8 cellular contexts compared by ENCODE assay signal in the genomic region with DNA sequence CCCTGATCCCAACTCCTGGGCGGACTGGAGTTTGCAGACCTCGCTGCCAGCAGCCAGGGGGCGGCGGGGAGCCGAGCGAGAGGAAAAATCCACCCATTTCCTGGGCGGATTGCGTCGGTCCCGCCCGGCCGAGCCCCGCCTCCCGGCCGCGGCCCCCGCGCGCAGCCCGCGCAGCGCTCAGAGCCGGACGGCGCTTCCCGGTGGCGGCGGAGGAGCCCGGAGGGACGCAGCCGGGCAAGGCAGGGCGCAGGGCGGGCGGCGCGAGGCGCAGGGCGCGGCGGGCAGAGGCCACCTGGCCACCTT. TPM values are rescaled to one million over a fixed set of nuclear protein-coding genes. Genes with fewer than 3 reads are reported as not detected.
A peak's percentile ranks its signal among the peaks of the same experiment; 100 is the strongest.
DNase-seq lines count a peak whose midpoint lies in the region; ATAC-seq and TF ChIP-seq lines count a peak whose summit lies in the region.

A gene (plus strand): TSS at position 180 of the 303 bp plus-strand sequence. CDS start 322 bp downstream, outside the sequence.

- peak; percentile 46 for TF ChIP-seq CTCF in astrocyte of the cerebellum (IDR thresholded peaks at IDR 0.05; ENCODE audit: low read depth, low read length, missing control alignments)
- TF ChIP-seq CTCF in gastrocnemius medialis (IDR thresholded peaks at IDR 0.05 in 4 of 5, conservative IDR thresholded peaks at IDR 0.05 in 1 of 5) = peak; percentile 58 to 87 (median 78)

- TF ChIP-seq POLR2A in gastrocnemius medialis (IDR thresholded peaks at IDR 0.05) = no peak

- peaks cover 0 to 5% (median 0%) of the 10 kb centered on the region in 3 donors for H3K9me3 Mint-ChIP-seq in T-cell

- H3K27ac ChIP-seq in iPS DF 6.9 (ENCODE audit: low read length) = no peak within 1 kb of the TSS
- peak within 1 kb of the TSS in 1 of 4 donors; percentile 43 for H3K27ac ChIP-seq in gastrocnemius medialis

- DNase-seq in DMS 273 (lab: John Stamatoyannopoulos, UW; ENCODE audit: unreplicated experiment) (peak; percentile 88), DMS 273 treated with DMSO at 0.1 percent for 48 hours (lab: John Stamatoyannopoulos, UW) (no peak), NCI-H2029 treated with DMSO at 0.1 percent for 48 hours (lab: John Stamatoyannopoulos, UW) (peak; percentile 2), astrocyte of the cerebellum (ENCODE audit: low read depth) (no peak), iPS DF 6.9 (ENCODE audit: low read depth, low spot score) (peak; percentile 47), gastrocnemius medialis (peak; percentile 26 to 52), T-cell (no peak)

- intact Hi-C loops in gastrocnemius medialis (cut with DNase I; ENCODE audit: low total_unique reads) = loop anchor here (2.0 to 5.0 kb wide), 3 partner anchors 50 to 97 kb away; no protein-coding TSS in a partner anchor

- H3K4me3 Mint-ChIP-seq in T-cell = peak within 1 kb of the TSS in 1 of 3 donors; percentile 62

- POLR2A ChIA-PET in T-cell (lab: Charles Lee) = no interaction called here

- no peak within 1 kb of the TSS for H3K4me3 ChIP-seq in astrocyte of the cerebellum (ENCODE audit: low read depth, low read length)
- H3K4me3 ChIP-seq in iPS DF 6.9 (ENCODE audit: low read length) = peak within 1 kb of the TSS; percentile 21; the same call in 1 of the 2 replicates
- H3K4me3 ChIP-seq in gastrocnemius medialis = peak within 1 kb of the TSS; percentile 36 to 60 (median 44)

- H3K27ac Mint-ChIP-seq in T-cell = no peak within 1 kb of the TSS

- H3K36me3 ChIP-seq in iPS DF 6.9 (ENCODE audit: control insufficient read depth, insufficient read depth, low read length) (peaks cover 9% of the 10 kb centered on the region; the same call in 1 of the 2 replicates), gastrocnemius medialis (no peaks in the 10 kb centered on the region)

- peaks cover 6 to 7% (median 6%) of the 10 kb centered on the region in 3 donors for H3K4me1 Mint-ChIP-seq in T-cell

- no peaks in the 10 kb centered on the region for H3K36me3 Mint-ChIP-seq in T-cell

- no CpG with 5 or more reads among the region's 40 CpGs for WGBS in iPS DF 6.9 (ENCODE audit: insufficient coverage, insufficient read length)

- no peaks in the 10 kb centered on the region for H3K9me3 ChIP-seq in iPS DF 6.9 (ENCODE audit: control insufficient read depth, insufficient read depth, low read length)
- H3K9me3 ChIP-seq in gastrocnemius medialis = no peaks in the 10 kb centered on the region

- H3K27me3 ChIP-seq in iPS DF 6.9 (ENCODE audit: control insufficient read depth, insufficient read depth, low read length) = peaks cover 6% of the 10 kb centered on the region; the same call in 1 of the 2 replicates
- H3K27me3 ChIP-seq in gastrocnemius medialis = peaks cover 20 to 37% (median 33%) of the 10 kb centered on the region in 3 donors

- H3K27me3 Mint-ChIP-seq in T-cell = peaks cover 44 to 68% of the 10 kb centered on the region in 2 donors

- ATAC-seq in gastrocnemius medialis = peak; percentile 66 to 68
- no peak for ATAC-seq in activated CD4-positive, CD25-positive, alpha-beta regulatory T cell treated with anti-CD3 and anti-CD28 coated beads, Interleukin-2, amount 50 U/mL, for 24 hours
- ATAC-seq in T-cell (replicated peaks in 1 of 4) = no peak

- in situ Hi-C loops in astrocyte of the cerebellum (cut with HindIII; ENCODE audit: low sequenced_read_pairs) = loop anchor here (25.0 kb wide), 1 partner anchor 650 kb away; no protein-coding TSS in a partner anchor
- in situ Hi-C loops in gastrocnemius medialis (cut with MboI; ENCODE audit: low sequenced_read_pairs in 4 of 4) = loop anchor here (5.0 to 25.0 kb wide), 5 partner anchors 257 to 327 kb away; no protein-coding TSS in a partner anchor

- CTCF ChIA-PET in T-cell (lab: Charles Lee) = no interaction called here

- H3K4me1 ChIP-seq in iPS DF 6.9 (ENCODE audit: control insufficient read depth, insufficient read depth, low read length) (peaks cover 6% of the 10 kb centered on the region), gastrocnemius medialis (peaks cover 14 to 24% of the 10 kb centered on the region in 2 donors)

RNA-seq across cellular contexts. Expression of the gene that starts here (rescaled TPM):
- 1 to 10 TPM; 3.4 to 8.5 (median 6.7) TPM for total RNA-seq in gastrocnemius medialis
- under 1 TPM in 1 of 5 donors, not detected in 4; 0.16 TPM for total RNA-seq in T-cell

Comparison
In these comparisons a context has a peak if more than half of its experiments do, and no peak if none do; other contexts are left out.
1. DNase-seq: peak in DMS 273 (single experiment), NCI-H2029 treated with DMSO at 0.1 percent for 48 hours (single experiment), iPS DF 6.9 (single experiment) and gastrocnemius medialis (2 of 2); none in DMS 273 treated with DMSO at 0.1 percent for 48 hours (single experiment), astrocyte of the cerebellum (single experiment) and T-cell (0 of 34).
2. ATAC-seq: peak in gastrocnemius medialis (2 of 2); none in activated CD4-positive, CD25-positive, alpha-beta regulatory T cell treated with anti-CD3 and anti-CD28 coated beads, Interleukin-2, amount 50 U/mL, for 24 hours (0 of 2) and T-cell (0 of 4).